ENCODE assay signal across 8 cellular contexts in the genomic region with DNA sequence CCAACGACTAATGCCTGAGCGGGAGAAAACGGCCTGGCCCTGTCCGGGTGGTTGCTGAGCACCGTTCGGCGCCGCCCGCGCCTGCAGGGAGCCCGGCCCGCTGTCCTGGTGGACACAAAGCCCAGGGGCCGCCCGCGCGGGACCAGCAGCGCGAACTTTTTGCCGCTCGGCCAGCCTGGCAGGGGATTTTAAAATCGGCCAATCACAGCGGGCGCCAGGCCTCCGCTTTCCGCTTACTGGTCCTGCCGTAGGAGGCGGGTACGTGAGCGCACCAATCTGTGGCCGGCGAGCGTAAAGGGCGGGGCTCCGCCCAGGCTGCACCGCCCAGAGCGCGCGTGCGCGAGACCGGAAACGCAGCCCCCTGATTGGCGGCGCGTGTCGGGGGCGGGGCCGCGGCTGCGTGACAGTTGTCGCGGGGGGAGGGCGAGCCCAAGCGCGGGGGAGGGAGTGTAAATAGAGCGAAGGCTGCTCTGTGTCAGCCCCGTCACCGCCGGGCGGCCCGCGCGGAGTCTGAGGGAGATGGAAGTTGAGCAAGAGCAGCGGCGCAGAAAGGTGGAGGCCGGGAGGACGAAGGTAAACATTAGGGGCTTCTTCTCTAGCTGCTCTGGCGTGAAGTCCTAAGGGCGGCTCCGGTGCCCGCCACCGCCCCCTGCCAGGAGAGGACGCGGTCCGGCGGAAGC. TPM values are rescaled to one million over a fixed set of nuclear protein-coding genes. Genes with fewer than 3 reads are reported as not detected.
DNase-seq lines count a peak whose midpoint lies in the region; ATAC-seq, FAIRE-seq and TF ChIP-seq lines count a peak whose summit lies in the region.

Gene C21orf58 (minus strand): TSS at position 161 of the 680 bp plus-strand sequence. CDS start 1,132 bp downstream, outside the sequence.
A gene with protein sequence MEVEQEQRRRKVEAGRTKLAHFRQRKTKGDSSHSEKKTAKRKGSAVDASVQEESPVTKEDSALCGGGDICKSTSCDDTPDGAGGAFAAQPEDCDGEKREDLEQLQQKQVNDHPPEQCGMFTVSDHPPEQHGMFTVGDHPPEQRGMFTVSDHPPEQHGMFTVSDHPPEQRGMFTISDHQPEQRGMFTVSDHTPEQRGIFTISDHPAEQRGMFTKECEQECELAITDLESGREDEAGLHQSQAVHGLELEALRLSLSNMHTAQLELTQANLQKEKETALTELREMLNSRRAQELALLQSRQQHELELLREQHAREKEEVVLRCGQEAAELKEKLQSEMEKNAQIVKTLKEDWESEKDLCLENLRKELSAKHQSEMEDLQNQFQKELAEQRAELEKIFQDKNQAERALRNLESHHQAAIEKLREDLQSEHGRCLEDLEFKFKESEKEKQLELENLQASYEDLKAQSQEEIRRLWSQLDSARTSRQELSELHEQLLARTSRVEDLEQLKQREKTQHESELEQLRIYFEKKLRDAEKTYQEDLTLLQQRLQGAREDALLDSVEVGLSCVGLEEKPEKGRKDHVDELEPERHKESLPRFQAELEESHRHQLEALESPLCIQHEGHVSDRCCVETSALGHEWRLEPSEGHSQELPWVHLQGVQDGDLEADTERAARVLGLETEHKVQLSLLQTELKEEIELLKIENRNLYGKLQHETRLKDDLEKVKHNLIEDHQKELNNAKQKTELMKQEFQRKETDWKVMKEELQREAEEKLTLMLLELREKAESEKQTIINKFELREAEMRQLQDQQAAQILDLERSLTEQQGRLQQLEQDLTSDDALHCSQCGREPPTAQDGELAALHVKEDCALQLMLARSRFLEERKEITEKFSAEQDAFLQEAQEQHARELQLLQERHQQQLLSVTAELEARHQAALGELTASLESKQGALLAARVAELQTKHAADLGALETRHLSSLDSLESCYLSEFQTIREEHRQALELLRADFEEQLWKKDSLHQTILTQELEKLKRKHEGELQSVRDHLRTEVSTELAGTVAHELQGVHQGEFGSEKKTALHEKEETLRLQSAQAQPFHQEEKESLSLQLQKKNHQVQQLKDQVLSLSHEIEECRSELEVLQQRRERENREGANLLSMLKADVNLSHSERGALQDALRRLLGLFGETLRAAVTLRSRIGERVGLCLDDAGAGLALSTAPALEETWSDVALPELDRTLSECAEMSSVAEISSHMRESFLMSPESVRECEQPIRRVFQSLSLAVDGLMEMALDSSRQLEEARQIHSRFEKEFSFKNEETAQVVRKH (N-terminal part only) (plus strand): TSS at position 447 of the 680 bp plus-strand sequence. CDS start 73 bp downstream, at position 520.

- peak; percentile 79 for FAIRE-seq in HepG2 (lab: Jason Lieb, UNC)

- CTCF ChIA-PET in HepG2 (lab: Yijun Ruan, JAX; ENCODE audit: low intra/inter-chr PET ratio, low total read pairs): no interaction called here

- ATAC-seq in GM19438 (IDR thresholded peaks at IDR 0.05; ENCODE audit: low read depth, unreplicated experiment) (peak; percentile 76), HG03571 (IDR thresholded peaks at IDR 0.05; ENCODE audit: unreplicated experiment) (peak; percentile 83), HepG2 (peak; percentile 84)

- H3K4me3 ChIP-seq in HepG2 (replicated peaks in 1 of 3; ENCODE audit: insufficient read depth in 1 of 3, low read depth in 2 of 3, low read length in 3 of 3): peak within 1 kb of the TSS; percentile 95 to 98 (median 97)

- H3K9ac ChIP-seq in HepG2 (ENCODE audit: insufficient read depth, low read depth, low read length): peak within 1 kb of the TSS; percentile 94

- in situ Hi-C loops in HepG2 (cut with HindIII; ENCODE audit: extremely low pct_ligation_motif_present, low pct_unique_long_range_greater_than_20kb): loop anchor here (5.0 kb wide), 1 partner anchor 37 kb away; the partner anchor contains the start of genes MCM3AP and YBEY

- intact Hi-C loops in HepG2 (cut with micrococcal nuclease; ENCODE audit: unreplicated experiment): loop anchor here (2.0 to 5.0 kb wide), 2 partner anchors 93 to 177 kb away; no protein-coding TSS in a partner anchor

- H2AFZ ChIP-seq in HepG2 (ENCODE audit: low read length): no peak within 1 kb of the TSS

- DNase-seq in CD1c-positive myeloid dendritic cell (ENCODE audit: extremely low spot score): peak; percentile 99
- DNase-seq in NCI-H774 (lab: John Stamatoyannopoulos, UW): peak; percentile 90
- peak; percentile 94 for DNase-seq in activated CD4-positive, alpha-beta T cell treated with anti-CD3 and anti-CD28 coated beads, Interleukin-2, amount 50 U/mL, for 24 hours (ENCODE audit: low read depth in 1 of 2, low spot score in 1 of 2)
- peak; percentile 98 for DNase-seq in dermis blood vessel endothelial cell
- peak; percentile 92 for DNase-seq in HepG2 (ENCODE audit: low spot score)
- DNase-seq in stimulated activated CD4-positive, alpha-beta T cell treated with anti-CD3 and anti-CD28 coated beads, Interleukin-2, amount 100 ng/mL, for 48 hours: peak; percentile 95 to 96

- peak within 1 kb of the TSS; percentile 100 for H3K4me2 ChIP-seq in HepG2 (ENCODE audit: low read depth, low read length)

- no peaks in the 10 kb centered on the region for H4K20me1 ChIP-seq in HepG2 (ENCODE audit: insufficient read depth, low read length)

- POLR2A ChIA-PET in HepG2 (lab: Yijun Ruan, JAX): interaction anchor here (0.8 to 1.6 kb wide), 2 partner anchors 27 to 312 kb away, joined by 3 to 5 read pairs; partner anchors contain the start of gene PRMT2

- no peaks in the 10 kb centered on the region for H3K9me3 ChIP-seq in HepG2 (ENCODE audit: low read length)

- H3K79me2 ChIP-seq in HepG2 (ENCODE audit: insufficient read depth, low read length): peaks cover 43% of the 10 kb centered on the region

- peaks cover 43% of the 10 kb centered on the region for H3K4me1 ChIP-seq in HepG2 (ENCODE audit: insufficient read depth, low read length)

- TF ChIP-seq POLR2A in HepG2 (IDR thresholded peaks at IDR 0.05; ENCODE audit: insufficient read depth in 1 of 2, low read depth in 2 of 2, low read length in 2 of 2): peak in 1 of 2 experiments; percentile 73; a peak in 2 of 4 replicates

- H3K36me3 ChIP-seq in HepG2 (replicated peaks in 1 of 2; ENCODE audit: control insufficient read depth in 1 of 2, insufficient read depth in 2 of 2, low read length in 2 of 2): peaks cover 1 to 11% of the 10 kb centered on the region in 2 experiments; a peak in 2 of 5 replicates

- H3K27me3 ChIP-seq in HepG2 (ENCODE audit: control insufficient read depth in 1 of 2, insufficient read depth in 2 of 2, low read length in 2 of 2): no peaks in the 10 kb centered on the region; a peak in 1 of 5 replicates

- no TSS peak for BruUV-seq in HepG2 (replicated peaks; lab: Mats Ljungman, UMichigan)

- peak within 1 kb of the TSS; percentile 99 for H3K27ac ChIP-seq in HepG2 (ENCODE audit: extremely low read length, insufficient read depth, low read length)

- TF ChIP-seq CTCF in HepG2 (CRISPR knock-in tag; IDR thresholded peaks at IDR 0.05): no peak

- TF ChIP-seq EP300 in HepG2 (IDR thresholded peaks at IDR 0.05; ENCODE audit: low read depth in 2 of 2, low read length in 2 of 2) (no peak), HepG2 (CRISPR knock-in tag; IDR thresholded peaks at IDR 0.05; ENCODE audit: borderline replicate concordance) (no peak)

- peak; percentile 47 for TF ChIP-seq RAD21 in HepG2 (CRISPR knock-in tag; IDR thresholded peaks at IDR 0.05)

- 20% methylated on average over 1 of the region's 76 CpGs for WGBS in HepG2 (ENCODE audit: low lambda C conversion rate)

RNA-seq across cellular contexts. Expression of gene C21orf58, which starts in this region (rescaled TPM):
- total RNA-seq in dermis blood vessel endothelial cell: 3.1 and 6.7 TPM in 2 replicates
- 3.3 and 6.8 TPM in 2 replicates for total RNA-seq in HepG2 (2016; rRNA removed; fragmentation: Illumina TruSeq; extraction: Trizol)
- total RNA-seq in HepG2 (2016; cell fraction: cytosol; rRNA removed; fragmentation: Illumina TruSeq; extraction: Trizol; ENCODE audit: low read depth): 5.2 and 5.5 TPM in 2 replicates
- total RNA-seq in HepG2 (2016; cell fraction: insoluble cytoplasmic fraction; rRNA removed; fragmentation: Illumina TruSeq; extraction: Trizol): 2.2 and 7.3 TPM in 2 replicates
- total RNA-seq in HepG2 (2016; cell fraction: membrane; rRNA removed; fragmentation: Illumina TruSeq; extraction: Trizol): 4.4 and 5.0 TPM in 2 replicates
- 7.9 and 14.5 TPM in 2 replicates for total RNA-seq in HepG2 (2016; cell fraction: nucleus; rRNA removed; fragmentation: Illumina TruSeq; extraction: Trizol)
- 3.2 and 3.5 TPM in 2 replicates for polyA plus RNA-seq in HepG2 (2011; rRNA removed)
- polyA plus RNA-seq in HepG2 (2011; cell fraction: cytosol; rRNA removed): 0.99 and 1.6 TPM in 2 replicates
- polyA plus RNA-seq in HepG2 (2011; cell fraction: nucleus; rRNA removed): 17.6 and 27.7 TPM in 2 replicates
- 1.3 and 2.8 TPM in 2 replicates for polyA plus RNA-seq in HepG2 (2012)
- 0.69 and 0.97 TPM in 2 replicates for polyA plus RNA-seq in HepG2 (2016; cell fraction: cytosol; fragmentation: Illumina TruSeq; extraction: Trizol; ENCODE audit: low read depth)
- 1.4 and 2.3 TPM in 2 replicates for polyA plus RNA-seq in HepG2 (2016; cell fraction: insoluble cytoplasmic fraction; fragmentation: Illumina TruSeq; extraction: Trizol; ENCODE audit: low read depth)
- 1.4 and 1.5 TPM in 2 replicates for polyA plus RNA-seq in HepG2 (2016; cell fraction: membrane; fragmentation: Illumina TruSeq; extraction: Trizol; ENCODE audit: low read depth)
- polyA plus RNA-seq in HepG2 (2016; cell fraction: nucleus; fragmentation: Illumina TruSeq; extraction: Trizol; ENCODE audit: insufficient read depth, low read depth): 19.1 and 20.8 TPM in 2 replicates
- 12.3 and 40.6 TPM in 2 replicates for polyA minus RNA-seq in HepG2 (2011; rRNA and poly(A)+ RNA removed; ENCODE audit: low replicate concordance)
- 2.3 and 2.5 TPM in 2 replicates for polyA minus RNA-seq in HepG2 (2011; cell fraction: cytosol; rRNA and poly(A)+ RNA removed)
- polyA minus RNA-seq in HepG2 (2011; cell fraction: nucleus; rRNA and poly(A)+ RNA removed): 11.2 and 15.3 TPM in 2 replicates

RNA-seq across cellular contexts. Expression of the second gene that starts in this region (rescaled TPM):
- total RNA-seq in dermis blood vessel endothelial cell: 20.9 and 40.8 TPM in 2 replicates
- total RNA-seq in HepG2 (2016; rRNA removed; fragmentation: Illumina TruSeq; extraction: Trizol): 12.2 and 12.4 TPM in 2 replicates
- 11.8 and 13.7 TPM in 2 replicates for total RNA-seq in HepG2 (2016; cell fraction: cytosol; rRNA removed; fragmentation: Illumina TruSeq; extraction: Trizol; ENCODE audit: low read depth)
- 9.9 and 13.1 TPM in 2 replicates for total RNA-seq in HepG2 (2016; cell fraction: insoluble cytoplasmic fraction; rRNA removed; fragmentation: Illumina TruSeq; extraction: Trizol)
- total RNA-seq in HepG2 (2016; cell fraction: membrane; rRNA removed; fragmentation: Illumina TruSeq; extraction: Trizol): 6.9 and 8.5 TPM in 2 replicates
- 24.8 and 28.6 TPM in 2 replicates for total RNA-seq in HepG2 (2016; cell fraction: nucleus; rRNA removed; fragmentation: Illumina TruSeq; extraction: Trizol)
- polyA plus RNA-seq in HepG2 (2011; rRNA removed): 5.6 and 7.4 TPM in 2 replicates
- polyA plus RNA-seq in HepG2 (2011; cell fraction: cytosol; rRNA removed): 2.5 and 3.7 TPM in 2 replicates
- polyA plus RNA-seq in HepG2 (2011; cell fraction: nucleus; rRNA removed): 25.9 and 37.1 TPM in 2 replicates
- polyA plus RNA-seq in HepG2 (2012): 6.5 and 6.9 TPM in 2 replicates
- polyA plus RNA-seq in HepG2 (2016; cell fraction: cytosol; fragmentation: Illumina TruSeq; extraction: Trizol; ENCODE audit: low read depth): 1.0 and 1.4 TPM in 2 replicates
- 8.8 and 9.4 TPM in 2 replicates for polyA plus RNA-seq in HepG2 (2016; cell fraction: insoluble cytoplasmic fraction; fragmentation: Illumina TruSeq; extraction: Trizol; ENCODE audit: low read depth)
- polyA plus RNA-seq in HepG2 (2016; cell fraction: membrane; fragmentation: Illumina TruSeq; extraction: Trizol; ENCODE audit: low read depth): 1.3 and 2.7 TPM in 2 replicates
- polyA plus RNA-seq in HepG2 (2016; cell fraction: nucleus; fragmentation: Illumina TruSeq; extraction: Trizol; ENCODE audit: insufficient read depth, low read depth): 46.6 and 55.1 TPM in 2 replicates
- polyA minus RNA-seq in HepG2 (2011; rRNA and poly(A)+ RNA removed; ENCODE audit: low replicate concordance): 31.0 and 75.2 TPM in 2 replicates
- polyA minus RNA-seq in HepG2 (2011; cell fraction: cytosol; rRNA and poly(A)+ RNA removed): 4.6 and 7.0 TPM in 2 replicates
- 17.2 and 19.3 TPM in 2 replicates for polyA minus RNA-seq in HepG2 (2011; cell fraction: nucleus; rRNA and poly(A)+ RNA removed)

Comparison
In these comparisons a context has a peak if more than half of its experiments do, and no peak if none do; other contexts are left out.
1. Peak in every context shown above with its lines: DNase-seq, ATAC-seq, H3K4me3 ChIP-seq and H3K27ac ChIP-seq.